Comparison of ENCODE assay signal across 9 cellular contexts in genomic region chr1:242129103-242129502, GRCh38.
A peak's percentile ranks its signal among the peaks of the same experiment; 100 is the strongest.
DNase-seq lines count a peak whose midpoint lies in the region; ATAC-seq, FAIRE-seq and TF ChIP-seq lines count a peak whose summit lies in the region.
"Had no signal": no experiment of that assay in that cellular context is flagged by ENCODE, and none has a peak within 500 bp of the region (broad histone marks: within the 10 kb centered on the region; RNA-seq: fewer than 3 reads in every experiment).

No MANE protein-coding gene starts in this region.

- 63 to 68% (median 64%) methylated on average over 6 of the region's 6 CpGs for WGBS in small intestine, 3 donors

- TF ChIP-seq CTCF in GM13977 (IDR thresholded peaks at IDR 0.05; ENCODE audit: extremely low read depth, insufficient read depth, missing control alignments) = peak; percentile 36

- no peaks in the 10 kb centered on the region for H3K9me3 ChIP-seq in effector memory CD4-positive, alpha-beta T cell (ENCODE audit: control insufficient read depth, low read length)
- no peaks in the 10 kb centered on the region for H3K9me3 ChIP-seq in small intestine (ENCODE audit: control insufficient read depth, low read depth)

- H3K27me3 ChIP-seq in effector memory CD4-positive, alpha-beta T cell (replicated peaks; ENCODE audit: control insufficient read depth, insufficient read depth, low read length, poor library complexity, severe bottlenecking) = no peaks in the 10 kb centered on the region
- H3K27me3 ChIP-seq in small intestine (ENCODE audit: control insufficient read depth in 2 of 2, insufficient read depth in 2 of 2, low read length in 2 of 2) = no peaks in the 10 kb centered on the region

- H3K4me3 ChIP-seq in effector memory CD4-positive, alpha-beta T cell (ENCODE audit: insufficient read depth, low read depth, low read length, poor library complexity, severe bottlenecking) = no peak overlapping the region
- no peak overlapping the region for H3K4me3 ChIP-seq in small intestine (ENCODE audit: low read depth in 1 of 2, low read length in 2 of 2)

- H3K36me3 ChIP-seq in effector memory CD4-positive, alpha-beta T cell (ENCODE audit: control insufficient read depth, insufficient read depth, low read length) = no peaks in the 10 kb centered on the region
- no peaks in the 10 kb centered on the region for H3K36me3 ChIP-seq in small intestine (ENCODE audit: control insufficient read depth in 2 of 2, insufficient read depth in 2 of 2, low read length in 2 of 2)

- no peak overlapping the region for H3K27ac ChIP-seq in effector memory CD4-positive, alpha-beta T cell (ENCODE audit: insufficient read depth, low read length, poor library complexity, severe bottlenecking)
- no peak overlapping the region for H3K27ac ChIP-seq in small intestine (ENCODE audit: low read depth in 1 of 2, low read length in 1 of 2)

- intact Hi-C loops in left ventricle myocardium superior (cut with micrococcal nuclease) = no loop called here

- ATAC-seq in HG03135 (IDR thresholded peaks at IDR 0.05; ENCODE audit: unreplicated experiment) (peak; percentile 74), left ventricle myocardium superior (no peak)

- FAIRE-seq in small intestine (lab: Jason Lieb, UNC) = no peak

- no peaks in the 10 kb centered on the region for H3K4me1 ChIP-seq in effector memory CD4-positive, alpha-beta T cell (ENCODE audit: control insufficient read depth, insufficient read depth, low read length, poor library complexity, severe bottlenecking)
- no peaks in the 10 kb centered on the region for H3K4me1 ChIP-seq in small intestine (ENCODE audit: control insufficient read depth in 2 of 2, insufficient read depth in 1 of 2, low read depth in 1 of 2, low read length in 1 of 2)

- DNase-seq in GM13977 (ENCODE audit: low spot score) = peak; percentile 23
- DNase-seq in NCI-H82 (lab: John Stamatoyannopoulos, UW) = peak; percentile 55
- DNase-seq in iPS DF 19.7 (ENCODE audit: low read depth, low spot score) = peak; percentile 9
- DNase-seq in effector memory CD4-positive, alpha-beta T cell = no peak
- no peak for DNase-seq in left ventricle myocardium superior
- no peak for DNase-seq in hepatic stellate cell (ENCODE audit: low spot score)
- no peak for DNase-seq in small intestine
- DNase-seq: activated gamma-delta T cell had no signal

- in situ Hi-C loops in GM13977 (cut with MboI; ENCODE audit: low pct_unique_long_range_greater_than_20kb, low sequenced_read_pairs, unreplicated experiment) = no loop called here

Comparison
In these comparisons a context has a peak if more than half of its experiments do, and no peak if none do; other contexts are left out.
1. DNase-seq: peak in GM13977 (single experiment), NCI-H82 (single experiment) and iPS DF 19.7 (single experiment); none in effector memory CD4-positive, alpha-beta T cell (0 of 3), left ventricle myocardium superior (single experiment), hepatic stellate cell (single experiment) and small intestine (single experiment).